ENCODE assay signal across 8 cellular contexts in the genomic region with DNA sequence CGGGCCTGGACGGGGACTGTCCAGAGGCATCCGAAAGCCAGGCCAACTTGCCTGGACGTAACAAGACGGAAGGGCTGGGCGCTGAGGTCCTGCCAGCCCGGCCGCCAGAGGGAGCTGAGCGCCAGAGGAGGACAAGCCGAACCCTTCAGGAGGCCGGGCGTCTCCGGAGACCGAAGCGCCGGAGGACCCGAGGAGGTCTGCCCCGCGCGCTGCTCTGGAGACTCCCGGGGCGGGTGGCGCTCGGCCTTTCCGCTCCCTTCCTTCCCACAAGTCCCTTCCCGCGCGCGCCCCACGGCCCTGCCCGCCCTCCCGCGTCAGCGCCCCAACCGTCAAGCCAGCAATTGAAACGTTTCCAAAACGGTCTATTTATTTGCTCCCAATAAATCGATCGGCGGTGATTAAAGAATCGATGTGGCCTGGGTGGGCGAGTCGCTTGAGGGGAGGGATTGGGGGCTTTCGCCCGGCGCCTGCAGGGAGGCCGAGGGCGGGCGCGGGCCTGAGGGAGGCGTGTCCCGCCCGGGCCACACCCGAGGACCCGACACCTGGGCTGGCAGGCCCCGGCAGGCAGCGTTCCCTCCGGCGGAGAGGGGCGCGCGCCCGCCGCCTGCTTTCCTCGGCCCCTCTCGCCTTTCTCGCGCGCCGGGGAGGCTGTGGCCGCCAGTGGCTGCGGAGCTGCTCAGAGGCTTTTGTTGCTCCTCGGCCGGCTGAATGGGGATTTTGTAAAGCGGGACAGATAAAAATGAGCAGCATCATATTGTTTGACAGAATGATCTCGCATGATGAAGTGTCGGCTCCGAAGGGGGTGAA. TPM values are rescaled to one million over a fixed set of nuclear protein-coding genes. Genes with fewer than 3 reads are reported as not detected.
A peak's percentile ranks its signal among the peaks of the same experiment; 100 is the strongest.
DNase-seq lines count a peak whose midpoint lies in the region; ATAC-seq and TF ChIP-seq lines count a peak whose summit lies in the region.

No MANE protein-coding gene starts in this region.

- no peak for TF ChIP-seq EP300 in ovary (IDR thresholded peaks at IDR 0.05)

- H3K36me3 ChIP-seq in CD8-positive, alpha-beta memory T cell (ENCODE audit: insufficient read depth, low read length) = no peaks in the 10 kb centered on the region
- no peaks in the 10 kb centered on the region for H3K36me3 ChIP-seq in ovary

- H3K36me3 Mint-ChIP-seq in CD8-positive, alpha-beta memory T cell = peaks cover 2 to 24% (median 2%) of the 10 kb centered on the region in 3 donors
- no peaks in the 10 kb centered on the region for H3K36me3 Mint-ChIP-seq in activated T-cell treated with anti-CD3 and anti-CD28 coated beads, Interleukin-2, amount 50 U/mL, for 24 hours (ENCODE audit: low read depth)

- H3K27ac Mint-ChIP-seq in CD8-positive, alpha-beta memory T cell = peak overlapping the region in 2 of 8 donors; percentile 67 to 79
- H3K27ac Mint-ChIP-seq in activated T-cell treated with anti-CD3 and anti-CD28 coated beads, Interleukin-2, amount 50 U/mL, for 24 hours = no peak overlapping the region

- ATAC-seq in GM19455 (IDR thresholded peaks at IDR 0.05; ENCODE audit: unreplicated experiment) (peak; percentile 76), HG03565 (IDR thresholded peaks at IDR 0.05; ENCODE audit: unreplicated experiment) (peak; percentile 73)

- H3K4me1 ChIP-seq in CD8-positive, alpha-beta memory T cell (ENCODE audit: insufficient read depth, low read length) = peaks cover 6% of the 10 kb centered on the region
- peaks cover 5% of the 10 kb centered on the region for H3K4me1 ChIP-seq in ovary (ENCODE audit: insufficient read depth)

- peaks cover 73 to 74% of the 10 kb centered on the region in 2 donors for H3K27me3 Mint-ChIP-seq in CD8-positive, alpha-beta memory T cell
- peaks cover 85% of the 10 kb centered on the region for H3K27me3 Mint-ChIP-seq in activated T-cell treated with anti-CD3 and anti-CD28 coated beads, Interleukin-2, amount 50 U/mL, for 24 hours

- TF ChIP-seq POLR2A in ovary (IDR thresholded peaks at IDR 0.05) = no peak

- H3K27ac ChIP-seq in CD8-positive, alpha-beta memory T cell (ENCODE audit: low read depth, low read length) = no peak overlapping the region
- no peak overlapping the region for H3K27ac ChIP-seq in ovary

- no peak overlapping the region for H3K4me3 ChIP-seq in CD8-positive, alpha-beta memory T cell (ENCODE audit: low read length)
- H3K4me3 ChIP-seq in ovary = peak overlapping the region; percentile 24

- 2 to 4% (median 2%) methylated on average over 68 to 78 of the region's 78 CpGs for WGBS in ovary, 3 donors

- TF ChIP-seq CTCF in ovary (IDR thresholded peaks at IDR 0.05) = no peak

- H3K4me3 Mint-ChIP-seq in CD8-positive, alpha-beta memory T cell = peak overlapping the region; percentile 50 to 80 (median 61)
- peak overlapping the region; percentile 69 for H3K4me3 Mint-ChIP-seq in activated T-cell treated with anti-CD3 and anti-CD28 coated beads, Interleukin-2, amount 50 U/mL, for 24 hours

- CTCF ChIA-PET in CD8-positive, alpha-beta memory T cell (lab: Charles Lee) = no interaction called here

- H3K4me1 Mint-ChIP-seq in CD8-positive, alpha-beta memory T cell = peaks cover 29 to 38% (median 32%) of the 10 kb centered on the region in 3 donors
- H3K4me1 Mint-ChIP-seq in activated T-cell treated with anti-CD3 and anti-CD28 coated beads, Interleukin-2, amount 50 U/mL, for 24 hours (ENCODE audit: low read depth) = peaks cover 36% of the 10 kb centered on the region

- peak in 1 of 5 donors; percentile 13 for DNase-seq in CD8-positive, alpha-beta memory T cell
- DNase-seq in NCI-H774 (lab: John Stamatoyannopoulos, UW) (peak; percentile 74), germinal center (ENCODE audit: low spot score) (peak; percentile 71), ovary (no peak), superior temporal gyrus (ENCODE audit: extremely low spot score) (no peak)
- peak; percentile 72 for DNase-seq in activated T-cell treated with anti-CD3 and anti-CD28 coated beads, Interleukin-2, amount 50 U/mL, for 24 hours

- H3K27me3 ChIP-seq in CD8-positive, alpha-beta memory T cell (ENCODE audit: insufficient read depth, low read length, poor library complexity, severe bottlenecking) = peaks cover 61% of the 10 kb centered on the region
- peaks cover 2% of the 10 kb centered on the region for H3K27me3 ChIP-seq in ovary

- POLR2A ChIA-PET in CD8-positive, alpha-beta memory T cell (lab: Charles Lee) = no interaction called here

- intact Hi-C loops in ovary (cut with DNase I) = no loop called here

- no peaks in the 10 kb centered on the region for H3K9me3 ChIP-seq in CD8-positive, alpha-beta memory T cell (ENCODE audit: low read length)
- peaks cover 0 to 14% of the 10 kb centered on the region in 2 donors for H3K9me3 ChIP-seq in ovary

- peaks cover 22 to 42% (median 38%) of the 10 kb centered on the region in 5 donors for H3K9me3 Mint-ChIP-seq in CD8-positive, alpha-beta memory T cell
- H3K9me3 Mint-ChIP-seq in activated T-cell treated with anti-CD3 and anti-CD28 coated beads, Interleukin-2, amount 50 U/mL, for 24 hours = peaks cover 9% of the 10 kb centered on the region

RNA-seq across cellular contexts. Expression of a gene that starts 5.2 kb away (rescaled TPM):
- not detected for total RNA-seq in CD8-positive, alpha-beta memory T cell
- not detected for polyA plus RNA-seq in CD8-positive, alpha-beta memory T cell
- total RNA-seq in ovary = under 1 TPM in 4 of 7 donors, not detected in 3; 0.37 to 0.79 (median 0.53) TPM
- polyA plus RNA-seq in ovary = under 1 TPM; 0.20 to 0.21 TPM

RNA-seq across cellular contexts. Expression of a gene that starts 50.2 kb away (rescaled TPM):
- total RNA-seq in CD8-positive, alpha-beta memory T cell = 10 to 100 TPM; 21.2 to 24.6 TPM
- 25.6 TPM for polyA plus RNA-seq in CD8-positive, alpha-beta memory T cell
- total RNA-seq in ovary = 10 to 100 TPM in 3 of 7 donors, 1 to 10 TPM in 4; 8.1 to 11.8 (median 9.1) TPM
- 10 to 100 TPM in 1 of 2 donors, 1 to 10 TPM in 1; 6.6 to 14.2 TPM for polyA plus RNA-seq in ovary

Comparison
In these comparisons a context has a peak if more than half of its experiments do, and no peak if none do; other contexts are left out.
1. DNase-seq: peak in NCI-H774 (single experiment), activated T-cell treated with anti-CD3 and anti-CD28 coated beads, Interleukin-2, amount 50 U/mL, for 24 hours (single experiment) and germinal center (single experiment); none in ovary (0 of 5) and superior temporal gyrus (single experiment).